32 cellular contexts compared by ENCODE assay signal in the genomic region with DNA sequence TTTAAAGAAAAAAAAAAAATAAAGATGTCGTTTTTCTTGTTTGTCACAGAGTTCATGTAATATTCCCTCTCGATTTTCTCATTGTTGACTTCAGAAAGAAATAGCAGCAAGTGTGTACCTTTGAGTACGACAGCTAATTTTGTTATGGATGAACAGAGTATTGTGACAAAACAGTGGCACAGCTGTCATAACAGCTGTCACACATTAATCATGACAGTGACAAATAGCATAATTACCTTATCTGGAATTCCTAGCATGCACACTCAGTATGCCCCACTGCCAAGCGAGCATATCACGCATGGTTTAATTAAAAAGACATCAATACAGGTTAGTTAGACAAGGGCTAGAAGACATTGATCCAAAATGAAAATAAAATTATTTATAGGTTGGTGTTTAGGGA.
DNase-seq lines count a peak whose midpoint lies in the region; ATAC-seq, FAIRE-seq and TF ChIP-seq lines count a peak whose summit lies in the region.
"Had no signal": no experiment of that assay in that cellular context is flagged by ENCODE, and none has a peak within 500 bp of the region (broad histone marks: within the 10 kb centered on the region; RNA-seq: fewer than 3 reads in every experiment).

No MANE protein-coding gene starts in this region.

- CTCF ChIA-PET in CD4-positive, alpha-beta T cell (lab: Charles Lee): no interaction called here

- WGBS in prostate gland: 82% methylated on average over 5 of the region's 5 CpGs

- H3K9me3 ChIP-seq in astrocyte (ENCODE audit: insufficient read depth, low read depth, low read length) (no peaks in the 10 kb centered on the region), prostate gland (no peaks in the 10 kb centered on the region)
- no peaks in the 10 kb centered on the region for H3K9me3 ChIP-seq in CD4-positive, alpha-beta T cell (ENCODE audit: control insufficient read depth, low read length)
- H3K9me3 ChIP-seq: body of pancreas, gastrocnemius medialis, lower lobe of right lung, MG63, sigmoid colon, tibial nerve had no signal

- H4K20me1 ChIP-seq in astrocyte (ENCODE audit: insufficient read depth, low read length): no peaks in the 10 kb centered on the region

- H3K27me3 Mint-ChIP-seq in astrocyte (ENCODE audit: low read depth, unreplicated experiment): no peaks in the 10 kb centered on the region
- no peaks in the 10 kb centered on the region for H3K27me3 Mint-ChIP-seq in CD4-positive, alpha-beta T cell
- H3K27me3 Mint-ChIP-seq: activated CD4-positive, alpha-beta T cell treated with anti-CD3 and anti-CD28 coated beads for 36 hours; activated CD8-positive, alpha-beta T cell treated with anti-CD3 and anti-CD28 coated beads for 36 hours; central memory CD8-positive, alpha-beta T cell; naive thymus-derived CD8-positive, alpha-beta T cell had no signal

- H3K79me2 ChIP-seq in astrocyte (ENCODE audit: insufficient read depth, low read length): no peaks in the 10 kb centered on the region

- H3K27ac Mint-ChIP-seq in astrocyte (ENCODE audit: unreplicated experiment): no peak overlapping the region
- H3K27ac Mint-ChIP-seq in CD4-positive, alpha-beta T cell: no peak overlapping the region
- H3K27ac Mint-ChIP-seq: activated CD4-positive, alpha-beta T cell treated with anti-CD3 and anti-CD28 coated beads for 36 hours; activated CD8-positive, alpha-beta T cell treated with anti-CD3 and anti-CD28 coated beads for 36 hours; activated T-helper 1 cell treated with anti-CD3 and anti-CD28 coated beads, Interleukin-12 subunit alpha, Interleukin-12 subunit beta, Interleukin-2, Interleukin-4 antibody, amounts not matched to agents 30 ng/mL and 10 ng/mL and 1 ng/mL, durations not matched to agents 14 hours and 24 hours and 36 hours; CD8-positive, alpha-beta T cell; naive thymus-derived CD8-positive, alpha-beta T cell; T-helper 2 cell treated with Interferon-gamma antibody and Interleukin-4, amounts not matched to agents 5 μg/mL and 100 μg/mL, for 36 hours had no signal

- H3K4me1 Mint-ChIP-seq in astrocyte (ENCODE audit: low read depth, unreplicated experiment): no peaks in the 10 kb centered on the region
- no peaks in the 10 kb centered on the region for H3K4me1 Mint-ChIP-seq in CD4-positive, alpha-beta T cell (ENCODE audit: low read depth)
- H3K4me1 Mint-ChIP-seq: activated CD4-positive, alpha-beta T cell treated with anti-CD3 and anti-CD28 coated beads for 36 hours; central memory CD8-positive, alpha-beta T cell; naive thymus-derived CD8-positive, alpha-beta T cell had no signal

- no peak overlapping the region for H2AFZ ChIP-seq in astrocyte (ENCODE audit: low read depth, low read length)
- H2AFZ ChIP-seq: PC-9 had no signal

- no peak for ATAC-seq in CD4-positive, alpha-beta T cell (ENCODE audit: poor library complexity)
- no peak for ATAC-seq in GM21576 (IDR thresholded peaks at IDR 0.05; ENCODE audit: unreplicated experiment)
- ATAC-seq: activated CD4-positive, alpha-beta T cell treated with anti-CD3 and anti-CD28 coated beads for 36 hours; activated CD8-positive, alpha-beta T cell treated with anti-CD3 and anti-CD28 coated beads for 36 hours; body of pancreas; CD8-positive, alpha-beta T cell; gastrocnemius medialis; lower lobe of right lung; naive thymus-derived CD8-positive, alpha-beta T cell had no signal

- H3K27ac ChIP-seq in astrocyte (ENCODE audit: low read depth, low read length): no peak overlapping the region
- no peak overlapping the region for H3K27ac ChIP-seq in CD4-positive, alpha-beta T cell (ENCODE audit: low read depth, low read length)
- H3K27ac ChIP-seq in prostate gland: no peak overlapping the region
- H3K27ac ChIP-seq: body of pancreas, gastrocnemius medialis, HL-60, lower lobe of right lung, PC-9, sigmoid colon, tibial nerve had no signal

- TF ChIP-seq POLR2A in prostate gland (IDR thresholded peaks at IDR 0.05): no peak

- POLR2A ChIA-PET in CD4-positive, alpha-beta T cell (lab: Charles Lee): no interaction called here

- H3K36me3 Mint-ChIP-seq in astrocyte (ENCODE audit: low read depth, unreplicated experiment): no peaks in the 10 kb centered on the region
- H3K36me3 Mint-ChIP-seq in CD4-positive, alpha-beta T cell (ENCODE audit: low read depth): no peaks in the 10 kb centered on the region
- H3K36me3 Mint-ChIP-seq: CD8-positive, alpha-beta T cell; naive thymus-derived CD8-positive, alpha-beta T cell had no signal

- H3K9ac ChIP-seq in astrocyte (ENCODE audit: low read length): no peak overlapping the region

- H3K4me2 ChIP-seq in astrocyte (ENCODE audit: low read length): no peak overlapping the region
- H3K4me2 ChIP-seq: PC-9 had no signal

- FAIRE-seq in astrocyte (lab: Jason Lieb, UNC): no peak
- FAIRE-seq: GM18507 had no signal

- DNase-seq in DMS 273 (lab: John Stamatoyannopoulos, UW; ENCODE audit: unreplicated experiment) (peak; percentile 76), NCI-H1417 treated with DMSO at 0.1 percent for 48 hours (lab: John Stamatoyannopoulos, UW) (peak; percentile 53), NCI-H524 (lab: John Stamatoyannopoulos, UW) (peak; percentile 54 to 74), astrocyte (ENCODE audit: low read depth) (peak; percentile 18), prostate gland (ENCODE audit: low spot score) (no peak)
- no peak for DNase-seq in CD4-positive, alpha-beta T cell
- no peak for DNase-seq in stimulated activated CD4-positive, alpha-beta T cell treated with anti-CD3 and anti-CD28 coated beads, Interleukin-15, amount 100 ng/mL, for 24 hours
- DNase-seq: activated CD4-positive, alpha-beta T cell treated with anti-CD3 and anti-CD28 coated beads for 36 hours; activated CD8-positive, alpha-beta memory T cell treated with anti-CD3 and anti-CD28 coated beads, Interleukin-2, amount 50 U/mL, for 48 hours; activated CD8-positive, alpha-beta T cell treated with anti-CD3 and anti-CD28 coated beads for 36 hours; activated naive CD4-positive, alpha-beta T cell treated with Interleukin-2 at 50 U/mL for 16 hours; body of pancreas; CD8-positive, alpha-beta T cell; gastrocnemius medialis; GOT3; KG1; lower lobe of right lung; MG63; midbrain; naive thymus-derived CD8-positive, alpha-beta T cell; NCI-H2029; occipital lobe; PC-9; sigmoid colon; stimulated activated CD4-positive, alpha-beta T cell treated with anti-CD3 and anti-CD28 coated beads, Interleukin-4, amount 100 ng/mL, for 24 hours had no signal

- H3K4me1 ChIP-seq in astrocyte (ENCODE audit: insufficient read depth, low read length) (no peaks in the 10 kb centered on the region), prostate gland (replicated peaks) (no peaks in the 10 kb centered on the region)
- H3K4me1 ChIP-seq: body of pancreas, lower lobe of right lung, sigmoid colon, tibial nerve had no signal

- H3K9me3 Mint-ChIP-seq in astrocyte (ENCODE audit: unreplicated experiment): no peaks in the 10 kb centered on the region
- H3K9me3 Mint-ChIP-seq in CD4-positive, alpha-beta T cell: peaks cover 2% of the 10 kb centered on the region
- H3K9me3 Mint-ChIP-seq: activated CD8-positive, alpha-beta T cell treated with anti-CD3 and anti-CD28 coated beads for 36 hours; T-helper 2 cell treated with Interferon-gamma antibody and Interleukin-4, amounts not matched to agents 5 μg/mL and 100 μg/mL, for 36 hours had no signal

- H3K4me3 Mint-ChIP-seq in astrocyte (ENCODE audit: unreplicated experiment): no peak overlapping the region
- H3K4me3 Mint-ChIP-seq in CD4-positive, alpha-beta T cell: no peak overlapping the region
- H3K4me3 Mint-ChIP-seq: activated CD4-positive, alpha-beta T cell treated with anti-CD3 and anti-CD28 coated beads for 36 hours; activated CD8-positive, alpha-beta T cell treated with anti-CD3 and anti-CD28 coated beads for 36 hours; activated T-helper 1 cell treated with anti-CD3 and anti-CD28 coated beads, Interleukin-12 subunit alpha, Interleukin-12 subunit beta, Interleukin-2, Interleukin-4 antibody, amounts not matched to agents 30 ng/mL and 10 ng/mL and 1 ng/mL, durations not matched to agents 14 hours and 24 hours and 36 hours; CD8-positive, alpha-beta T cell; central memory CD8-positive, alpha-beta T cell; naive thymus-derived CD8-positive, alpha-beta T cell; T-helper 2 cell treated with Interferon-gamma antibody and Interleukin-4, amounts not matched to agents 5 μg/mL and 100 μg/mL, for 36 hours had no signal

- intact Hi-C loops in CD4-positive, alpha-beta T cell (cut with DNase I, micrococcal nuclease): no loop called here
- intact Hi-C loops in prostate gland (cut with DNase I): no loop called here

- TF ChIP-seq CTCF in astrocyte (IDR thresholded peaks at IDR 0.05; ENCODE audit: insufficient read depth, low read depth, low read length) (no peak), prostate gland (IDR thresholded peaks at IDR 0.05) (no peak)
- no peak for TF ChIP-seq CTCF in CD4-positive, alpha-beta T cell (IDR thresholded peaks at IDR 0.05)

- H3K4me3 ChIP-seq in astrocyte (ENCODE audit: insufficient read depth, low read depth, low read length) (no peak overlapping the region), prostate gland (no peak overlapping the region)
- H3K4me3 ChIP-seq: body of pancreas, gastrocnemius medialis, lower lobe of right lung, MG63, PC-9, sigmoid colon, tibial nerve had no signal

- H3K27me3 ChIP-seq in astrocyte (ENCODE audit: insufficient read depth, low read length) (no peaks in the 10 kb centered on the region), prostate gland (replicated peaks; ENCODE audit: insufficient read depth) (no peaks in the 10 kb centered on the region)
- no peaks in the 10 kb centered on the region for H3K27me3 ChIP-seq in CD4-positive, alpha-beta T cell (ENCODE audit: control insufficient read depth, insufficient read depth, low read length)
- H3K27me3 ChIP-seq: body of pancreas, gastrocnemius medialis, MG63, sigmoid colon, tibial nerve had no signal

- H3K36me3 ChIP-seq in astrocyte (ENCODE audit: insufficient read depth, low read length) (no peaks in the 10 kb centered on the region), prostate gland (no peaks in the 10 kb centered on the region)
- H3K36me3 ChIP-seq: gastrocnemius medialis, lower lobe of right lung, MG63, sigmoid colon, tibial nerve had no signal

Comparison
In these comparisons a context has a peak if more than half of its experiments do, and no peak if none do; other contexts are left out.
1. DNase-seq: peak in DMS 273 (single experiment), NCI-H1417 treated with DMSO at 0.1 percent for 48 hours (single experiment), NCI-H524 (2 of 2) and astrocyte (single experiment); none in CD4-positive, alpha-beta T cell (0 of 10), prostate gland (single experiment) and stimulated activated CD4-positive, alpha-beta T cell treated with anti-CD3 and anti-CD28 coated beads, Interleukin-15, amount 100 ng/mL, for 24 hours (single experiment).